In genomic region chr2:73995810-73996209, GRCh38 we compare ENCODE assay signal across 22 cellular contexts. TPM values are rescaled to one million over a fixed set of nuclear protein-coding genes. Genes with fewer than 3 reads are reported as not detected.
A peak's percentile ranks its signal among the peaks of the same experiment; 100 is the strongest.
DNase-seq lines count a peak whose midpoint lies in the region; ATAC-seq and TF ChIP-seq lines count a peak whose summit lies in the region.
"Had no signal": no experiment of that assay in that cellular context is flagged by ENCODE, and none has a peak within 500 bp of the region (broad histone marks: within the 10 kb centered on the region; RNA-seq: fewer than 3 reads in every experiment).

No MANE protein-coding gene starts in this region.

- H3K27me3 ChIP-seq in BLaER1 treated with 17β-estradiol and CSF1 and Interleukin-3, amounts not matched to agents 10 nM and 100 nM, result no peaks in the 10 kb centered on the region
- H3K27me3 ChIP-seq in endodermal cell (ENCODE audit: control insufficient read depth, insufficient read depth, low read length, poor library complexity, severe bottlenecking), result no peaks in the 10 kb centered on the region
- H3K27me3 ChIP-seq: heart right ventricle, neural progenitor cell, thyroid gland had no signal

- peak overlapping the region; percentile 4 to 100 (median 97); a peak in 18 of 22 replicates for H3K4me2 ChIP-seq in BLaER1 treated with 17β-estradiol and CSF1 and Interleukin-3, amounts not matched to agents 10 nM and 100 nM
- H3K4me2 ChIP-seq: neural progenitor cell had no signal

- H3K27ac ChIP-seq in BLaER1 treated with 17β-estradiol and CSF1 and Interleukin-3, amounts not matched to agents 10 nM and 100 nM, result no peak overlapping the region
- no peak overlapping the region for H3K27ac ChIP-seq in endodermal cell (ENCODE audit: low read depth, low read length)
- H3K27ac ChIP-seq: heart right ventricle, left ventricle myocardium inferior, neural progenitor cell, thyroid gland had no signal

- peaks cover 23% of the 10 kb centered on the region for H3K4me1 Mint-ChIP-seq in endodermal cell

- peaks cover 37 to 88% (median 80%) of the 10 kb centered on the region in 11 experiments for H3K36me3 ChIP-seq in BLaER1 treated with 17β-estradiol and CSF1 and Interleukin-3, amounts not matched to agents 10 nM and 100 nM
- peaks cover 16% of the 10 kb centered on the region for H3K36me3 ChIP-seq in endodermal cell (ENCODE audit: control insufficient read depth, insufficient read depth, low read length)
- H3K36me3 ChIP-seq: left ventricle myocardium inferior, neural progenitor cell, thyroid gland had no signal

- peaks cover 100% of the 10 kb centered on the region in 11 experiments for H4K20me1 ChIP-seq in BLaER1 treated with 17β-estradiol and CSF1 and Interleukin-3, amounts not matched to agents 10 nM and 100 nM

- TF ChIP-seq CTCF in GM12865 (IDR thresholded peaks at IDR 0.05; ENCODE audit: insufficient read depth, low read depth, low read length, missing control alignments), result peak; percentile 4
- TF ChIP-seq CTCF in endodermal cell (conservative IDR thresholded peaks at IDR 0.05), result peak; percentile 37

- H3K4me3 Mint-ChIP-seq in endodermal cell, result no peak overlapping the region
- H3K4me3 Mint-ChIP-seq: activated CD8-positive, alpha-beta memory T cell treated with anti-CD3 and anti-CD28 coated beads, Interleukin-2, amount 10 ng/mL, durations not matched to agents 7 days and 5 days; activated T-helper 17 cell treated with anti-CD3 and anti-CD28 coated beads, Interleukin-2, amount 50 U/mL, for 72 hours; neural progenitor cell had no signal

- peaks cover 21% of the 10 kb centered on the region for H3K36me3 Mint-ChIP-seq in endodermal cell (ENCODE audit: low read depth)

- peak overlapping the region in 2 of 11 experiments; percentile 20 to 36; a peak in 1 of 22 replicates for H3K9ac ChIP-seq in BLaER1 treated with 17β-estradiol and CSF1 and Interleukin-3, amounts not matched to agents 10 nM and 100 nM
- no peak overlapping the region for H3K9ac ChIP-seq in endodermal cell (ENCODE audit: extremely low read depth, low read length, poor library complexity, severe bottlenecking)
- H3K9ac ChIP-seq: neural progenitor cell had no signal

- H3K4me1 ChIP-seq in BLaER1 treated with 17β-estradiol and CSF1 and Interleukin-3, amounts not matched to agents 10 nM and 100 nM, result peaks cover 94 to 100% (median 97%) of the 10 kb centered on the region in 10 experiments
- H3K4me1 ChIP-seq in endodermal cell (ENCODE audit: control insufficient read depth, insufficient read depth, low read length), result peaks cover 2% of the 10 kb centered on the region

- H3K27me3 Mint-ChIP-seq in endodermal cell (ENCODE audit: insufficient read depth), result no peaks in the 10 kb centered on the region
- H3K27me3 Mint-ChIP-seq: activated CD8-positive, alpha-beta memory T cell treated with anti-CD3 and anti-CD28 coated beads, Interleukin-2, amount 10 ng/mL, durations not matched to agents 7 days and 5 days; activated T-helper 17 cell treated with anti-CD3 and anti-CD28 coated beads, Interleukin-2, amount 50 U/mL, for 72 hours; progenitor cell of endocrine pancreas had no signal

- H3K9me3 Mint-ChIP-seq in endodermal cell, result no peaks in the 10 kb centered on the region
- H3K9me3 Mint-ChIP-seq: activated T-helper 17 cell treated with anti-CD3 and anti-CD28 coated beads, Interleukin-2, amount 50 U/mL, for 72 hours; neural progenitor cell had no signal

- H3K9me3 ChIP-seq in BLaER1 treated with 17β-estradiol and CSF1 and Interleukin-3, amounts not matched to agents 10 nM and 100 nM (replicated peaks in 1 of 11), result no peaks in the 10 kb centered on the region
- no peaks in the 10 kb centered on the region for H3K9me3 ChIP-seq in endodermal cell (ENCODE audit: control insufficient read depth, low read length)
- H3K9me3 ChIP-seq: heart right ventricle, left ventricle myocardium inferior, mucosa of descending colon, thyroid gland had no signal

- DNase-seq in GM12865 (ENCODE audit: low read depth) (no peak), NCI-H226 (peak; percentile 1), endodermal cell (no peak), KG1 (lab: John Stamatoyannopoulos, UW) (no peak), left cardiac atrium (no peak)
- DNase-seq: activated CD4-positive, CD25-positive, alpha-beta regulatory T cell treated with anti-CD3 and anti-CD28 coated beads, Interleukin-2, amount 50 U/mL, for 72 hours; activated CD8-positive, alpha-beta memory T cell treated with anti-CD3 and anti-CD28 coated beads, Interleukin-2, amount 10 ng/mL, durations not matched to agents 7 days and 5 days; DMS79; heart right ventricle; left ventricle myocardium inferior; mucosa of descending colon; NCI-H187 treated with DMSO at 0.1 percent for 48 hours; NCI-H345; stimulated activated naive CD4-positive, alpha-beta T cell; T1000; thyroid gland had no signal

- no peak overlapping the region for H3K4me3 ChIP-seq in BLaER1 treated with 17β-estradiol and CSF1 and Interleukin-3, amounts not matched to agents 10 nM and 100 nM
- H3K4me3 ChIP-seq in GM12865 (ENCODE audit: low read depth, low read length), result no peak overlapping the region
- no peak overlapping the region for H3K4me3 ChIP-seq in endodermal cell (ENCODE audit: low read length)
- H3K4me3 ChIP-seq: heart right ventricle, left ventricle myocardium inferior, mucosa of descending colon, neural progenitor cell, thyroid gland had no signal

- ATAC-seq in GM18502 (IDR thresholded peaks at IDR 0.05; ENCODE audit: poor library complexity, unreplicated experiment), result no peak
- ATAC-seq in left cardiac atrium, result no peak
- ATAC-seq: activated CD8-positive, alpha-beta memory T cell treated with anti-CD3 and anti-CD28 coated beads, Interleukin-2, amount 10 ng/mL, durations not matched to agents 7 days and 5 days; activated T-helper 17 cell treated with anti-CD3 and anti-CD28 coated beads, Interleukin-2, amount 50 U/mL, for 72 hours; heart right ventricle; mucosa of descending colon; SK-N-SH treated with all-trans-retinoic acid at 6 μM for 48 hours had no signal

- H3K27ac Mint-ChIP-seq in endodermal cell, result no peak overlapping the region
- H3K27ac Mint-ChIP-seq: activated CD8-positive, alpha-beta memory T cell treated with anti-CD3 and anti-CD28 coated beads, Interleukin-2, amount 10 ng/mL, durations not matched to agents 7 days and 5 days; activated T-helper 17 cell treated with anti-CD3 and anti-CD28 coated beads, Interleukin-2, amount 50 U/mL, for 72 hours; neural progenitor cell; progenitor cell of endocrine pancreas had no signal

- intact Hi-C loops in left cardiac atrium (cut with DNase I), result no loop called here

- 94% methylated on average over 5 of the region's 5 CpGs; no CpG with 5 or more reads in 1 of the 2 experiments for WGBS in endodermal cell (ENCODE audit: insufficient coverage in 1 of 2, insufficient read length in 1 of 2), 2 experiments

RNA-seq across cellular contexts. Expression of gene TET3, which starts 11.1 kb away (rescaled TPM):
- total RNA-seq in endodermal cell, result 10 to 100 TPM; 23.5 to 26.3 TPM
- polyA plus RNA-seq in endodermal cell (2013, experiment 1 of 2), result 12.5 TPM
- polyA plus RNA-seq in endodermal cell (2013, experiment 2 of 2), result 12.4 TPM
- 1 to 10 TPM; 3.0 to 4.3 TPM for total RNA-seq in left cardiac atrium

Comparison
In these comparisons a context has a peak if more than half of its experiments do, and no peak if none do; other contexts are left out.
1. RNA of gene TET3, which starts 11.1 kb away (total RNA-seq): 23.5 to 26.3 TPM in endodermal cell; 3.0 to 4.3 TPM in left cardiac atrium; every median in the first group is over 4 times any median in the second.